ENCODE assay signal across 8 cellular contexts in the genomic region with DNA sequence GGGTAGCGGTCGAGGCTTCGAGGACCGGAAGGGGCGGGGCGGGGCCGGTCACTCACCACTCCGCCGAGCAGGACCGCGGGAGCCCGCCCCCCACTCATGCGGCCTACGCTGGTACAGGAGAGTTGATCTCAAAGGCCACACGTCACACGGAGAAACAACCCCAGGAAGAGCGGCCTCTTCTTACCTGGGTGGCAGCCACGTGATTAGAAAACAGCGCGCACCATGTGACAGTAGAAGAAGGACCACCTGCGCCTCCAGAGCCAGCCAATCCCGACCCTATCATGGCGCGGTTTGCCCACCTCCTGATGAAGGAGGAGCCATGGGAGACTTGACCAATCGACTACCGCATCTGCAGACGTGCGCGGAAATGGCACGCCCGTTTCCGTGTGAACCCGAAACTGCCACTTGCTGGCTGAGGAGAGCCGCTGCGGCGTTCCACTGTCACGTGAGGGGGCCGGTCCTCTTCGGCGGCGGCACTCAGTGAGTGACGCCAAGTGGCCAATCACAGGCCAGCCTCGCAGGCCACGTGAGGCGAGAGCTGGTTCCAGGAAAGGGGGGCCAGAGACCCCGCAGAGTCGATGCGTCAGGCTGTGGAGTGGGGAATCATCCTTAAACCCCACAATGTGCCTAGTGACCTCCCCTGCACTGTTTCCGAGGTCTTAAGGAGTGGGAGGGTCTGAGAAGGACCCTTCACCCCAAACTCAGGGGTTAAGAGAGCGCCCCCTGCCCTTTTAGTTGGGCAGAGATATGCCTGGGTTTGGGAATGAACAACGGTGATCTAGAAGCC. TPM values are rescaled to one million over a fixed set of nuclear protein-coding genes. Genes with fewer than 3 reads are reported as not detected.
A peak's percentile ranks its signal among the peaks of the same experiment; 100 is the strongest.
DNase-seq lines count a peak whose midpoint lies in the region; ATAC-seq and TF ChIP-seq lines count a peak whose summit lies in the region.

CUTA (minus strand) TSS at position 205 of the 787 bp plus-strand sequence; CDS start at position 98, 107 bp downstream.

- in situ Hi-C loops in GM13977 (cut with MboI; ENCODE audit: low pct_unique_long_range_greater_than_20kb, low sequenced_read_pairs, unreplicated experiment): no loop called here

- TF ChIP-seq CTCF in GM13977 (IDR thresholded peaks at IDR 0.05; ENCODE audit: extremely low read depth, insufficient read depth, missing control alignments) (peak; percentile 40), right atrium auricular region (IDR thresholded peaks at IDR 0.05) (peak; percentile 34 to 62), vagina (IDR thresholded peaks at IDR 0.05) (peak; percentile 24 to 42 (median 37))

- peak within 1 kb of the TSS; percentile 57 to 71 for H3K4me3 ChIP-seq in right atrium auricular region
- H3K4me3 ChIP-seq in vagina: peak within 1 kb of the TSS; percentile 60 to 71

- H3K27me3 ChIP-seq in right atrium auricular region: no peaks in the 10 kb centered on the region
- no peaks in the 10 kb centered on the region for H3K27me3 ChIP-seq in vagina

- ATAC-seq in HG02885 (IDR thresholded peaks at IDR 0.05; ENCODE audit: poor library complexity, unreplicated experiment): peak; percentile 89

- intact Hi-C loops in vagina (cut with DNase I): loop anchor here (5.0 kb wide), 1 partner anchor 101 kb away; the partner anchor contains the start of gene ZBTB22

- H3K36me3 ChIP-seq in right atrium auricular region (peaks cover 30% of the 10 kb centered on the region), vagina (peaks cover 0 to 23% of the 10 kb centered on the region in 2 donors)

- H3K27ac ChIP-seq in right atrium auricular region (peak within 1 kb of the TSS; percentile 96 to 97), vagina (peak within 1 kb of the TSS; percentile 98)

- H3K4me1 ChIP-seq in right atrium auricular region: peaks cover 0 to 39% of the 10 kb centered on the region in 2 donors
- H3K4me1 ChIP-seq in vagina: peaks cover 54% of the 10 kb centered on the region

- peak; percentile 95 for DNase-seq in GM13977 (ENCODE audit: low spot score)
- peak; percentile 98 for DNase-seq in NCI-H1694 treated with DMSO at 0.1 percent for 48 hours (lab: John Stamatoyannopoulos, UW)
- peak; percentile 96 to 100 (median 99) for DNase-seq in T-helper 2 cell
- DNase-seq in anterior cingulate cortex (lab: John Stamatoyannopoulos, UW): peak; percentile 87 to 100 (median 100)
- peak; percentile 100 for DNase-seq in right atrium auricular region (ENCODE audit: low spot score)
- peak; percentile 99 for DNase-seq in pulmonary artery endothelial cell (ENCODE audit: low read depth, low spot score)
- peak; percentile 100 for DNase-seq in vagina (ENCODE audit: extremely low spot score in 2 of 2)

- H3K9me3 ChIP-seq in right atrium auricular region (no peaks in the 10 kb centered on the region), vagina (no peaks in the 10 kb centered on the region)

- TF ChIP-seq POLR2A in vagina (IDR thresholded peaks at IDR 0.05): peak in 1 of 2 donors; percentile 91

RNA-seq across cellular contexts. Expression of gene CUTA, which starts in this region (rescaled TPM):
- total RNA-seq in right atrium auricular region (100 to 1,000 TPM; 118 to 119 TPM), pulmonary artery endothelial cell (49.5 and 51.8 TPM in 2 replicates), vagina (73.2 TPM)

Comparison
In these comparisons a context has a peak if more than half of its experiments do, and no peak if none do; other contexts are left out.
1. Peak in every context shown above with its lines: DNase-seq, ATAC-seq, H3K4me3 ChIP-seq and H3K27ac ChIP-seq.